8 cellular contexts compared by ENCODE assay signal in the genomic region with DNA sequence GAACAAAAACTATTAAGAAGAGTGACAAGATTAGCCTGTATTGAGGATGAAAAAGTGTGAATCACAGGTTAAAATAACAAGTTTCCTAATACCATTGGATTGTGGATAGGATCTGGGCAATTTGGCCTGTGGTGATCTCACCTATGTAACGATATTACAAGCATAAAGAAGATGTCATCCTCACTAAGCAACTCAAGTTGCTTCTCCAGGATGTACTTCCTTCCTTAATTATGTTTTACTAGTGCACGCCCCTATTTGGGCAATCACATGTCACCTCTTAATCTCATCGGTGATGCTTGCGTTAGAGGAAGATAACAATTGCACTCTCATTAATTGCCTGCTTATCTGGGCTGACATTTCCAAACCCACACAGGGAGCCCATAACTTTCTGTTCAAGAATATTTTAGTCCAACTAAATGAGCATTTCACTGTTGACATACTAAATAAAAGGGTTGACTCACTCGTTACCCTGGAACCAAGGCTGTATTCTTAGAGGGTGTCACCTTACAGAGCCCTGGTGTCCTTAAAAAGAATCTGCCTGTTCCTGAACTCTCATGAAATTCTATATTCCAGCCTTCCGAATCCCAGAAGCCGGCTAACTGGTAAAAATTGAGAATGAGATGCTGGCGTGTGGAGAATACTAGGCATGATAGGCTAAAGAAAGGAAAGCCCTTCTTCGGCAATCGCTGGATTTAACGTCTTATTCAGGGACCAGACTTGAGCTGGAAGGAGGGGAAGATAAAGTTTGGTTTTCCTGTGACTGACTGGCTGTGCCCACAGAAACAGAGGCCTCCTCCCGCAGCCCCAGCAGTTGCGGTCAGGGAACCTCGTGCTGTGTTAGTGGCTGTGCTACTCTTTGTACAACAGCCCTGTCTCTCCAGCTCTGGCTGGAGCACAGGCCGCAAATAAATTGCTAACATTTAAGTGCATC.
DNase-seq lines count a peak whose midpoint lies in the region; ATAC-seq and TF ChIP-seq lines count a peak whose summit lies in the region.

No MANE protein-coding gene starts in this region.

- H2AFZ ChIP-seq in neuronal stem cell (ENCODE audit: low read length), result no peak overlapping the region

- peak overlapping the region; percentile 30 for H2BK5ac ChIP-seq in neuronal stem cell (ENCODE audit: low read length)

- peaks cover 0 to 9% of the 10 kb centered on the region in 2 donors for H3K4me1 ChIP-seq in neuronal stem cell (ENCODE audit: control insufficient read depth in 2 of 2, insufficient read depth in 1 of 2, low read depth in 1 of 2, low read length in 2 of 2)

- no peak overlapping the region for H2BK12ac ChIP-seq in neuronal stem cell (ENCODE audit: low read length)

- DNase-seq in COLO668 (lab: John Stamatoyannopoulos, UW; ENCODE audit: unreplicated experiment) (peak; percentile 8), NCI-H146 (lab: John Stamatoyannopoulos, UW) (peak; percentile 52), brain pericyte (ENCODE audit: low read depth, low spot score) (peak; percentile 58), neuronal stem cell (ENCODE audit: low spot score) (no peak), WERI-Rb-1 (no peak)

- no peak for TF ChIP-seq CTCF in WERI-Rb-1 (IDR thresholded peaks at IDR 0.05; ENCODE audit: low read depth, low read length)

- no peak overlapping the region for H3K4ac ChIP-seq in neuronal stem cell (ENCODE audit: low read length)

- ATAC-seq in GM18498 (IDR thresholded peaks at IDR 0.05; ENCODE audit: unreplicated experiment), result no peak
- ATAC-seq in GM21576 (IDR thresholded peaks at IDR 0.05; ENCODE audit: unreplicated experiment), result no peak
- no peak for ATAC-seq in GM21367 (IDR thresholded peaks at IDR 0.05; ENCODE audit: unreplicated experiment)

- H3K27ac ChIP-seq in neuronal stem cell (replicated peaks; ENCODE audit: low read length) (peak overlapping the region; percentile 46), WERI-Rb-1 (no peak overlapping the region)

- no peak overlapping the region for H4K91ac ChIP-seq in neuronal stem cell (ENCODE audit: low read depth, low read length, poor library complexity)

- no peak overlapping the region for H4K8ac ChIP-seq in neuronal stem cell (ENCODE audit: low read depth, low read length)

- no peak overlapping the region for H2BK15ac ChIP-seq in neuronal stem cell (ENCODE audit: low read length)

- H3K14ac ChIP-seq in neuronal stem cell (ENCODE audit: low read length), result no peak overlapping the region

- no CpG with 5 or more reads among the region's 15 CpGs for WGBS in neuronal stem cell (ENCODE audit: extremely low coverage in 2 of 2, insufficient read length in 2 of 2, insufficient replicate concordance in 1 of 2), 2 donors

- no peak overlapping the region for H3K4me2 ChIP-seq in neuronal stem cell (ENCODE audit: insufficient read depth, low read length, poor library complexity, severe bottlenecking)

- H3K4me3 ChIP-seq in neuronal stem cell (ENCODE audit: low read length in 2 of 2), result no peak overlapping the region
- H3K4me3 ChIP-seq in WERI-Rb-1 (ENCODE audit: low read depth, low read length), result no peak overlapping the region

- no peaks in the 10 kb centered on the region for H3K9me3 ChIP-seq in neuronal stem cell (replicated peaks in 1 of 2; ENCODE audit: control insufficient read depth in 2 of 2, insufficient read depth in 1 of 2, low read depth in 1 of 2, low read length in 2 of 2)
- H3K9me3 ChIP-seq in WERI-Rb-1 (ENCODE audit: severe bottlenecking), result no peaks in the 10 kb centered on the region

- no peaks in the 10 kb centered on the region for H3K27me3 ChIP-seq in neuronal stem cell (ENCODE audit: control insufficient read depth in 3 of 3, insufficient read depth in 3 of 3, low read depth in 1 of 3, low read length in 3 of 3)
- H3K27me3 ChIP-seq in WERI-Rb-1 (ENCODE audit: insufficient read depth, low read depth, severe bottlenecking), result no peaks in the 10 kb centered on the region

- H3K36me3 ChIP-seq in neuronal stem cell (replicated peaks in 1 of 2; ENCODE audit: control insufficient read depth in 2 of 2, insufficient read depth in 2 of 2, low read length in 2 of 2) (no peaks in the 10 kb centered on the region), WERI-Rb-1 (no peaks in the 10 kb centered on the region)

- H2AK5ac ChIP-seq in neuronal stem cell (ENCODE audit: low read depth, low read length), result no peak overlapping the region

- no peak overlapping the region for H2BK120ac ChIP-seq in neuronal stem cell (ENCODE audit: low read depth, low read length)

- no peaks in the 10 kb centered on the region for H3K79me1 ChIP-seq in neuronal stem cell (ENCODE audit: low read depth, low read length)

- H3K18ac ChIP-seq in neuronal stem cell (ENCODE audit: low read length), result no peak overlapping the region

- H3K23ac ChIP-seq in neuronal stem cell (ENCODE audit: low read depth, low read length, poor library complexity), result no peak overlapping the region

- no peak overlapping the region for H3K9ac ChIP-seq in neuronal stem cell (ENCODE audit: low read depth, low read length, poor library complexity)

Comparison
In these comparisons a context has a peak if more than half of its experiments do, and no peak if none do; other contexts are left out.
1. DNase-seq: peak in COLO668 (single experiment), NCI-H146 (single experiment) and brain pericyte (single experiment); none in neuronal stem cell (single experiment) and WERI-Rb-1 (single experiment).